15 cellular contexts compared by ENCODE assay signal in genomic region chr12:110304061-110304551, GRCh38. TPM values are rescaled to one million over a fixed set of nuclear protein-coding genes. Genes with fewer than 3 reads are reported as not detected.
DNase-seq lines count a peak whose midpoint lies in the region; TF ChIP-seq lines count a peak whose summit lies in the region.
"Had no signal": no experiment of that assay in that cellular context is flagged by ENCODE, and none has a peak within 500 bp of the region (broad histone marks: within the 10 kb centered on the region; RNA-seq: fewer than 3 reads in every experiment).

No MANE protein-coding gene starts in this region.

- no peak for TF ChIP-seq CTCF in brain microvascular endothelial cell (IDR thresholded peaks at IDR 0.05; ENCODE audit: low read depth, low read length, missing control alignments)
- no peak for TF ChIP-seq CTCF in GM13976 (IDR thresholded peaks at IDR 0.05; ENCODE audit: borderline replicate concordance, control extremely low read depth, extremely low read depth, insufficient read depth, missing control alignments)

- H3K27ac Mint-ChIP-seq in immature natural killer cell = peak overlapping the region; percentile 7 to 65 (median 28)
- H3K27ac Mint-ChIP-seq: activated naive CD8-positive, alpha-beta T cell treated with anti-CD3 and anti-CD28 coated beads for 36 hours had no signal

- H3K4me3 ChIP-seq in BLaER1 = no peak overlapping the region
- H3K4me3 ChIP-seq in brain microvascular endothelial cell (ENCODE audit: low read depth, low read length) = no peak overlapping the region
- H3K4me3 ChIP-seq: ovary, SK-N-MC had no signal

- peak; percentile 28 for DNase-seq in MV-4-11 (lab: John Stamatoyannopoulos, UW)
- no peak for DNase-seq in brain microvascular endothelial cell
- DNase-seq in immature natural killer cell = no peak
- no peak for DNase-seq in NCI-H2029 treated with DMSO at 0.1 percent for 48 hours (lab: John Stamatoyannopoulos, UW)
- no peak for DNase-seq in AG08395 (ENCODE audit: low spot score)
- DNase-seq in GM13976 (ENCODE audit: low spot score) = no peak
- DNase-seq in stimulated activated CD4-positive, alpha-beta T cell treated with anti-CD3 and anti-CD28 coated beads, Interleukin-12 subunit alpha, Interleukin-12 subunit beta, amount 100 ng/mL, for 4 hours = no peak
- DNase-seq: activated CD4-positive, alpha-beta T cell treated with anti-CD3 and anti-CD28 coated beads for 48 hours; activated naive CD8-positive, alpha-beta T cell treated with anti-CD3 and anti-CD28 coated beads for 36 hours; COR-L47; NCI-H526 treated with DMSO at 0.1 percent for 48 hours; ovary; stimulated activated CD4-positive, alpha-beta T cell treated with anti-CD3 and anti-CD28 coated beads, Interleukin-2, amount 100 ng/mL, for 48 hours had no signal

- H3K36me3 ChIP-seq in BLaER1 (peaks cover 98% of the 10 kb centered on the region), brain microvascular endothelial cell (replicated peaks) (peaks cover 40% of the 10 kb centered on the region)
- H3K36me3 ChIP-seq: ovary had no signal

- H3K4me3 Mint-ChIP-seq in immature natural killer cell = no peak overlapping the region
- H3K4me3 Mint-ChIP-seq: activated naive CD8-positive, alpha-beta T cell treated with anti-CD3 and anti-CD28 coated beads for 36 hours had no signal

- peaks cover 15% of the 10 kb centered on the region for H3K4me1 ChIP-seq in BLaER1

- H3K27ac ChIP-seq in BLaER1 = no peak overlapping the region
- H3K27ac ChIP-seq in brain microvascular endothelial cell = peak overlapping the region; percentile 47
- H3K27ac ChIP-seq: ovary, SK-N-MC had no signal

- H3K4me2 ChIP-seq in BLaER1 = 0 out of 2 replicates have a peak overlapping the region, but pooled peaks have one; percentile 0

- in situ Hi-C loops in brain microvascular endothelial cell (cut with HindIII; ENCODE audit: low pct_ligation_motif_present, low sequenced_read_pairs) (no loop called here), GM13976 (cut with MboI; ENCODE audit: low sequenced_read_pairs, unreplicated experiment) (no loop called here)

- H3K9me3 ChIP-seq in BLaER1 = no peaks in the 10 kb centered on the region
- H3K9me3 ChIP-seq: ovary had no signal

- H4K20me1 ChIP-seq in BLaER1 = peaks cover 98% of the 10 kb centered on the region

- no peak overlapping the region for H3K9ac ChIP-seq in BLaER1

- peaks cover 3 to 23% (median 17%) of the 10 kb centered on the region in 3 donors for H3K36me3 Mint-ChIP-seq in immature natural killer cell

- H3K27me3 Mint-ChIP-seq in immature natural killer cell (ENCODE audit: low read depth in 3 of 3) = peaks cover 0 to 1% (median 0%) of the 10 kb centered on the region in 3 donors
- H3K27me3 Mint-ChIP-seq: activated naive CD8-positive, alpha-beta T cell treated with anti-CD3 and anti-CD28 coated beads for 36 hours had no signal

- H3K9me3 Mint-ChIP-seq in immature natural killer cell = no peaks in the 10 kb centered on the region
- H3K9me3 Mint-ChIP-seq: activated naive CD8-positive, alpha-beta T cell treated with anti-CD3 and anti-CD28 coated beads for 36 hours had no signal

- H3K4me1 Mint-ChIP-seq in immature natural killer cell = peaks cover 61 to 77% of the 10 kb centered on the region in 2 donors

- no peaks in the 10 kb centered on the region for H3K27me3 ChIP-seq in BLaER1
- H3K27me3 ChIP-seq in brain microvascular endothelial cell (replicated peaks) = no peaks in the 10 kb centered on the region
- H3K27me3 ChIP-seq: ovary had no signal

RNA-seq across cellular contexts. Expression of gene ATP2A2, which starts 23.1 kb away (rescaled TPM):
- polyA plus RNA-seq in immature natural killer cell = 1 to 10 TPM; 2.0 to 8.0 (median 2.5) TPM
